Comparison of ENCODE assay signal across 24 cellular contexts in genomic region chr2:159246325-159246988, GRCh38. TPM values are rescaled to one million over a fixed set of nuclear protein-coding genes. Genes with fewer than 3 reads are reported as not detected.
DNase-seq lines count a peak whose midpoint lies in the region; ATAC-seq, FAIRE-seq and TF ChIP-seq lines count a peak whose summit lies in the region.
"Had no signal": no experiment of that assay in that cellular context is flagged by ENCODE, and none has a peak within 500 bp of the region (broad histone marks: within the 10 kb centered on the region; RNA-seq: fewer than 3 reads in every experiment).

No MANE protein-coding gene starts in this region.

- H3K9ac ChIP-seq in SK-N-SH (no peak overlapping the region), K562 (ENCODE audit: insufficient read depth in 1 of 2, low read depth in 2 of 2, low read length in 2 of 2) (no peak overlapping the region)
- H3K9ac ChIP-seq in BLaER1 treated with 17β-estradiol and CSF1 and Interleukin-3, amounts not matched to agents 10 nM and 100 nM, result no peak overlapping the region
- H3K9ac ChIP-seq: GM23248 had no signal

- TF ChIP-seq POLR2A in K562 (conservative IDR thresholded peaks at IDR 0.05), result no peak

- no peak for TF ChIP-seq CTCF in SK-N-SH (IDR thresholded peaks at IDR 0.05)
- TF ChIP-seq CTCF in K562 (IDR thresholded peaks at IDR 0.05 in 2 of 3, conservative IDR thresholded peaks at IDR 0.05 in 1 of 3; ENCODE audit: insufficient read depth in 2 of 3, low read depth in 1 of 3, low read length in 3 of 3), result no peak

- H3K9me2 ChIP-seq in SK-N-SH, result no peaks in the 10 kb centered on the region

- ATAC-seq in SK-N-SH treated with all-trans-retinoic acid at 6 μM for 48 hours (no peak), K562 (no peak)
- ATAC-seq: CD8-positive, alpha-beta T cell had no signal

- in situ Hi-C loops in K562 (cut with MboI), result no loop called here

- no peak overlapping the region for H3K4me2 ChIP-seq in SK-N-SH
- H3K4me2 ChIP-seq in BLaER1 treated with 17β-estradiol and CSF1 and Interleukin-3, amounts not matched to agents 10 nM and 100 nM, result no peak overlapping the region
- H3K4me2 ChIP-seq in K562 (ENCODE audit: insufficient read depth, low read length), result no peak overlapping the region

- no peak for TF ChIP-seq EP300 in SK-N-SH (IDR thresholded peaks at IDR 0.05; ENCODE audit: borderline replicate concordance in 1 of 2, low read depth in 1 of 2, low read length in 1 of 2)
- TF ChIP-seq EP300 in K562 (IDR thresholded peaks at IDR 0.05; ENCODE audit: low read length), result no peak

- CTCF ChIA-PET in SK-N-SH (lab: Yijun Ruan, JAX) (interaction anchor here (0.7 kb wide), 1 partner anchor 348 kb away, joined by 3 read pairs; no protein-coding TSS in a partner anchor), K562 (lab: Yijun Ruan, JAX; ENCODE audit: low intra/inter-chr PET ratio) (no interaction called here)

- WGBS in SK-N-SH (ENCODE audit: low lambda C conversion rate), result 98% methylated on average over 7 of the region's 7 CpGs
- WGBS in K562 (ENCODE audit: insufficient coverage, low coverage, missing lambda C conversion rate), result 81% methylated on average over 7 of the region's 7 CpGs

- no peaks in the 10 kb centered on the region for H4K20me1 ChIP-seq in SK-N-SH (ENCODE audit: insufficient read depth)
- H4K20me1 ChIP-seq in BLaER1 treated with 17β-estradiol and CSF1 and Interleukin-3, amounts not matched to agents 10 nM and 100 nM, result no peaks in the 10 kb centered on the region
- no peaks in the 10 kb centered on the region for H4K20me1 ChIP-seq in K562 (replicated peaks; ENCODE audit: control insufficient read depth, insufficient read depth, low read length)

- no peak for FAIRE-seq in K562 (lab: Jason Lieb, UNC)
- no peak for FAIRE-seq in RCC 7860 (lab: Jason Lieb, UNC)
- FAIRE-seq: A204.1, G401.6, GM12892, H1 had no signal

- no peaks in the 10 kb centered on the region for H3K9me1 ChIP-seq in K562 (ENCODE audit: control insufficient read depth, insufficient read depth, low read length)

- H3K27ac ChIP-seq in SK-N-SH (ENCODE audit: low read depth in 2 of 2, low read length in 1 of 2) (no peak overlapping the region), K562 (ENCODE audit: extremely low read depth, low read depth, low read length) (no peak overlapping the region)
- peak overlapping the region in 6 of 11 experiments; percentile 38 to 65 (median 55); a peak in 10 of 22 replicates for H3K27ac ChIP-seq in BLaER1 treated with 17β-estradiol and CSF1 and Interleukin-3, amounts not matched to agents 10 nM and 100 nM
- H3K27ac ChIP-seq: 22Rv1, C4-2B, GM23248 had no signal

- peaks cover 3% of the 10 kb centered on the region for H3F3A ChIP-seq in SK-N-SH (replicated peaks; ENCODE audit: insufficient read depth)

- H2AFZ ChIP-seq in SK-N-SH (ENCODE audit: low read depth) (no peak overlapping the region), K562 (ENCODE audit: low read depth, low read length) (no peak overlapping the region)
- H2AFZ ChIP-seq: GM23248 had no signal

- BruUV-seq in K562 (replicated peaks; lab: Mats Ljungman, UMichigan), result no TSS peak

- POLR2A ChIA-PET in SK-N-SH (lab: Yijun Ruan, JAX), result no interaction called here
- POLR2A ChIA-PET in K562 (lab: Yijun Ruan, JAX), result interaction anchor here (1.1 kb wide), 1 partner anchor 35 kb away, joined by 4 read pairs; no protein-coding TSS in a partner anchor

- H3K27me3 ChIP-seq in SK-N-SH (ENCODE audit: insufficient read depth) (no peaks in the 10 kb centered on the region), K562 (ENCODE audit: control insufficient read depth in 2 of 2, insufficient read depth in 2 of 2, low read length in 2 of 2) (no peaks in the 10 kb centered on the region), MG63 (no peaks in the 10 kb centered on the region)
- no peaks in the 10 kb centered on the region for H3K27me3 ChIP-seq in BLaER1 treated with 17β-estradiol and CSF1 and Interleukin-3, amounts not matched to agents 10 nM and 100 nM
- H3K27me3 ChIP-seq: BE2C had no signal

- H3K4me1 ChIP-seq in SK-N-SH (ENCODE audit: control insufficient read depth in 1 of 2, insufficient read depth in 2 of 2, low read depth in 1 of 2, low read length in 1 of 2), result no peaks in the 10 kb centered on the region
- peaks cover 27 to 60% (median 41%) of the 10 kb centered on the region in 10 experiments for H3K4me1 ChIP-seq in BLaER1 treated with 17β-estradiol and CSF1 and Interleukin-3, amounts not matched to agents 10 nM and 100 nM
- no peaks in the 10 kb centered on the region for H3K4me1 ChIP-seq in K562 (replicated peaks in 1 of 2; ENCODE audit: control insufficient read depth in 2 of 2, insufficient read depth in 2 of 2, low read length in 2 of 2)
- H3K4me1 ChIP-seq: BE2C had no signal

- no peaks in the 10 kb centered on the region for H3K79me2 ChIP-seq in SK-N-SH (ENCODE audit: insufficient read depth)
- H3K79me2 ChIP-seq in K562 (ENCODE audit: control insufficient read depth, insufficient read depth, low read length), result no peaks in the 10 kb centered on the region

- DNase-seq in SK-N-SH, result no peak
- DNase-seq in K562 (ENCODE audit: extremely low read depth in 1 of 4, low spot score in 3 of 4), result no peak
- no peak for DNase-seq in RCC 7860 (ENCODE audit: low spot score)
- DNase-seq in T-helper 1 cell, result no peak
- no peak for DNase-seq in MG63
- DNase-seq: ACHN; AML-193; BE2C; Caco-2; CD4-positive, CD25-positive, alpha-beta regulatory T cell; CD8-positive, alpha-beta T cell; DMS153; DND-41; GM23248; H7; HCEC 1CT had no signal

- H3K36me3 ChIP-seq in SK-N-SH (replicated peaks in 1 of 2; ENCODE audit: control insufficient read depth in 1 of 2, insufficient read depth in 2 of 2, low read length in 1 of 2), result peaks cover 30 to 51% of the 10 kb centered on the region in 2 experiments
- peaks cover 36 to 57% (median 51%) of the 10 kb centered on the region in 11 experiments for H3K36me3 ChIP-seq in BLaER1 treated with 17β-estradiol and CSF1 and Interleukin-3, amounts not matched to agents 10 nM and 100 nM
- peaks cover 2% of the 10 kb centered on the region; the same call in 1 of the 3 replicates for H3K36me3 ChIP-seq in K562 (ENCODE audit: control insufficient read depth, insufficient read depth, low read length)
- peaks cover 14% of the 10 kb centered on the region for H3K36me3 ChIP-seq in MG63
- H3K36me3 ChIP-seq: BE2C had no signal

- intact Hi-C loops in K562 (cut with micrococcal nuclease), result no loop called here

- H3K4me3 ChIP-seq in SK-N-SH (ENCODE audit: low read depth in 2 of 2, low read length in 1 of 2), result no peak overlapping the region
- peak overlapping the region in 1 of 10 experiments; percentile 17; a peak in 3 of 20 replicates for H3K4me3 ChIP-seq in BLaER1 treated with 17β-estradiol and CSF1 and Interleukin-3, amounts not matched to agents 10 nM and 100 nM
- H3K4me3 ChIP-seq in K562, result no peak overlapping the region
- no peak overlapping the region for H3K4me3 ChIP-seq in MG63
- H3K4me3 ChIP-seq: GM23248 had no signal

- TF ChIP-seq RAD21 in SK-N-SH (IDR thresholded peaks at IDR 0.05; ENCODE audit: low read length), result no peak
- no peak for TF ChIP-seq RAD21 in K562 (CRISPR knock-in tag; conservative IDR thresholded peaks at IDR 0.05 in 1 of 2, IDR thresholded peaks at IDR 0.05 in 1 of 2)

- H3K9me3 ChIP-seq in SK-N-SH (no peaks in the 10 kb centered on the region), K562 (replicated peaks; ENCODE audit: control insufficient read depth, insufficient read depth, low read depth, low read length) (no peaks in the 10 kb centered on the region), MG63 (0 out of 2 replicates have a peak, but pooled peaks cover 2% of the 10 kb centered on the region)
- peaks cover 30 to 45% (median 34%) of the 10 kb centered on the region in 11 experiments for H3K9me3 ChIP-seq in BLaER1 treated with 17β-estradiol and CSF1 and Interleukin-3, amounts not matched to agents 10 nM and 100 nM (replicated peaks in 1 of 11)
- H3K9me3 ChIP-seq: BE2C had no signal

TF ChIP-seq in SK-N-SH treated with all-trans-retinoic acid at 6 μM for 48 hours, 23 proteins besides CTCF, POLR2A, EP300 and RAD21:
- TF ChIP-seq ZNF8 (CRISPR knock-in tag; IDR thresholded peaks at IDR 0.05) (peak; percentile 80), OSR1 (CRISPR knock-in tag; IDR thresholded peaks at IDR 0.05) (no peak)

TF ChIP-seq in SK-N-SH, 30 proteins besides CTCF, POLR2A, EP300 and RAD21 (continues in another document):
- TF ChIP-seq CHD2 (IDR thresholded peaks at IDR 0.05; ENCODE audit: low read length, partially characterized antibody) (no peak), RXRA (IDR thresholded peaks at IDR 0.05; ENCODE audit: borderline replicate concordance, low read depth) (no peak), MEF2A (IDR thresholded peaks at IDR 0.05; ENCODE audit: borderline replicate concordance, low read depth) (no peak), NRF1 (IDR thresholded peaks at IDR 0.05; ENCODE audit: low read depth, low read length) (no peak), JUND (IDR thresholded peaks at IDR 0.05) (no peak)

TF ChIP-seq in K562, 482 proteins besides CTCF, POLR2A, EP300 and RAD21 (continues in another document):
- TF ChIP-seq IRF2 (CRISPR knock-in tag; IDR thresholded peaks at IDR 0.05) (no peak), ZNF75A (CRISPR knock-in tag; IDR thresholded peaks at IDR 0.05) (no peak), TSC22D4 (tag; IDR thresholded peaks at IDR 0.05) (no peak), YY1 (IDR thresholded peaks at IDR 0.05; ENCODE audit: borderline replicate concordance in 1 of 3, control insufficient read depth in 1 of 3, extremely low read depth in 1 of 3, insufficient read depth in 3 of 3, insufficient read length in 1 of 3, insufficient replicate concordance in 2 of 3, low read depth in 1 of 3, low read length in 2 of 3) (no peak)

RNA-seq across cellular contexts. Expression of gene WDSUB1, which starts 40.0 kb away (rescaled TPM):
- polyA plus RNA-seq in SK-N-SH (2012; rRNA removed), result 5.3 and 5.8 TPM in 2 replicates
- polyA plus RNA-seq in SK-N-SH (2012; cell fraction: cytosol; rRNA removed), result 6.8 TPM in 2 replicates
- polyA plus RNA-seq in SK-N-SH (2012; cell fraction: nucleus; rRNA removed), result 4.9 and 7.8 TPM in 2 replicates
- total RNA-seq in K562 (2011; cell fraction: chromatin; rRNA removed; ENCODE audit: low replicate concordance), result 19.6 and 26.3 TPM in 2 replicates
- 7.2 and 12.6 TPM in 2 replicates for total RNA-seq in K562 (2011; cell fraction: nucleolus; rRNA removed)
- total RNA-seq in K562 (2011; cell fraction: nucleoplasm; rRNA removed), result 10.6 and 11.9 TPM in 2 replicates
- 7.7 and 9.0 TPM in 2 replicates for total RNA-seq in K562 (2014; rRNA removed)
- 13.7 TPM in 2 replicates for total RNA-seq in K562 (2014; rRNA removed; fragmentation: Illumina TruSeq; extraction: Trizol)
- 11.2 and 12.3 TPM in 2 replicates for total RNA-seq in K562 (2015; rRNA removed; fragmentation: Illumina TruSeq; extraction: Trizol)
- total RNA-seq in K562 (2021), result 10.0 and 10.9 TPM in 2 replicates
- polyA plus RNA-seq in K562 (2011; rRNA removed), result 9.4 and 10.0 TPM in 2 replicates
- polyA plus RNA-seq in K562 (2011; cell fraction: cytosol; rRNA removed), result 4.2 and 6.7 TPM in 2 replicates
- 12.5 and 14.2 TPM in 2 replicates for polyA plus RNA-seq in K562 (2011; cell fraction: nucleus; rRNA removed)
- polyA plus RNA-seq in K562 (2012), result 10.9 and 18.0 TPM in 2 replicates
- 10.0 and 11.1 TPM in 2 replicates for polyA plus RNA-seq in K562 (2014; fragmentation: Illumina TruSeq; extraction: Trizol)
- 1 to 10 TPM; 5.2 to 6.3 TPM for polyA plus RNA-seq in K562 (2014; fragmentation: Nextera tagmentation; extraction: Ambion mirVana)
- polyA plus RNA-seq in K562 (2014; rRNA removed), result 8.5 and 12.3 TPM in 2 replicates
- 16.4 and 18.0 TPM in 2 replicates for polyA minus RNA-seq in K562 (2011; rRNA and poly(A)+ RNA removed)
- 8.0 and 8.3 TPM in 2 replicates for polyA minus RNA-seq in K562 (2011; cell fraction: cytosol; rRNA and poly(A)+ RNA removed)
- polyA minus RNA-seq in K562 (2011; cell fraction: nucleus; rRNA and poly(A)+ RNA removed), result 11.3 and 18.9 TPM in 2 replicates
- 8.3 and 12.8 TPM in 2 replicates for total RNA-seq in MG63 (2014; rRNA removed; shearing (Covaris generic); ENCODE audit: low replicate concordance)

Comparison
In these comparisons a context has a peak if more than half of its experiments do, and no peak if none do; other contexts are left out.
1. H3K27ac ChIP-seq: peak in BLaER1 treated with 17β-estradiol and CSF1 and Interleukin-3, amounts not matched to agents 10 nM and 100 nM (6 of 11); none in SK-N-SH (0 of 2) and K562 (single experiment).